13 cellular contexts compared by ENCODE assay signal in genomic region chr6:41502607-41503434, GRCh38. TPM values are rescaled to one million over a fixed set of nuclear protein-coding genes. Genes with fewer than 3 reads are reported as not detected.
DNase-seq lines count a peak whose midpoint lies in the region; ATAC-seq and FAIRE-seq lines count a peak whose summit lies in the region.
"Had no signal": no experiment of that assay in that cellular context is flagged by ENCODE, and none has a peak within 500 bp of the region (broad histone marks: within the 10 kb centered on the region; RNA-seq: fewer than 3 reads in every experiment).

No MANE protein-coding gene starts in this region.

- peak overlapping the region; percentile 7 for H3K9ac ChIP-seq in HUES6 (ENCODE audit: low read length)

- peak; percentile 22 for DNase-seq in astrocyte of the hippocampus (ENCODE audit: low read depth, low spot score)
- DNase-seq in kidney glomerular epithelial cell (lab: John Stamatoyannopoulos, UW): peak; percentile 11
- DNase-seq in stimulated activated naive CD8-positive, alpha-beta T cell treated with anti-CD3 and anti-CD28 coated beads, Interleukin-15, amount 100 ng/mL, for 72 hours: no peak
- no peak for DNase-seq in NCI-H748 (lab: John Stamatoyannopoulos, UW; ENCODE audit: unreplicated experiment)
- DNase-seq in G401 (ENCODE audit: low spot score): no peak
- DNase-seq in RCC 7860 (ENCODE audit: low spot score): no peak
- no peak for DNase-seq in cortex of kidney (lab: John Stamatoyannopoulos, UW)
- DNase-seq: activated CD4-positive, alpha-beta memory T cell treated with anti-CD3 and anti-CD28 coated beads for 36 hours; NCI-H2107; SHP77 had no signal

- peak overlapping the region; percentile 43 for H3K4me3 ChIP-seq in HUES6 (ENCODE audit: low read depth, low read length)

- peaks cover 27% of the 10 kb centered on the region for H3K4me1 Mint-ChIP-seq in stimulated activated naive CD8-positive, alpha-beta T cell treated with anti-CD3 and anti-CD28 coated beads, Interleukin-15, amount 100 ng/mL, for 72 hours

- H3K27me3 ChIP-seq in HUES6 (ENCODE audit: control insufficient read depth, insufficient read depth, low read length): peaks cover 92% of the 10 kb centered on the region

- no peak overlapping the region for H3K27ac ChIP-seq in HUES6 (ENCODE audit: low read depth, low read length)
- H3K27ac ChIP-seq: HL-60 had no signal

- no peak for FAIRE-seq in RCC 7860 (lab: Jason Lieb, UNC)

- peaks cover 27% of the 10 kb centered on the region for H3K4me1 ChIP-seq in HUES6 (ENCODE audit: control insufficient read depth, insufficient read depth, low read length)

- H3K4me3 Mint-ChIP-seq in stimulated activated naive CD8-positive, alpha-beta T cell treated with anti-CD3 and anti-CD28 coated beads, Interleukin-15, amount 100 ng/mL, for 72 hours: peak overlapping the region; percentile 38 to 62
- H3K4me3 Mint-ChIP-seq: activated CD4-positive, alpha-beta memory T cell treated with anti-CD3 and anti-CD28 coated beads for 36 hours had no signal

- ATAC-seq in stimulated activated naive CD8-positive, alpha-beta T cell treated with anti-CD3 and anti-CD28 coated beads, Interleukin-15, amount 100 ng/mL, for 72 hours: no peak
- ATAC-seq: esophagus mucosa had no signal

- no peaks in the 10 kb centered on the region for H3K9me3 Mint-ChIP-seq in stimulated activated naive CD8-positive, alpha-beta T cell treated with anti-CD3 and anti-CD28 coated beads, Interleukin-15, amount 100 ng/mL, for 72 hours
- H3K9me3 Mint-ChIP-seq: activated CD4-positive, alpha-beta memory T cell treated with anti-CD3 and anti-CD28 coated beads for 36 hours had no signal

- H3K27me3 Mint-ChIP-seq in stimulated activated naive CD8-positive, alpha-beta T cell treated with anti-CD3 and anti-CD28 coated beads, Interleukin-15, amount 100 ng/mL, for 72 hours: peaks cover 89% of the 10 kb centered on the region

- no peaks in the 10 kb centered on the region for H3K9me3 ChIP-seq in HUES6 (ENCODE audit: control insufficient read depth, insufficient read depth, low read depth, low read length)

- H3K27ac Mint-ChIP-seq in stimulated activated naive CD8-positive, alpha-beta T cell treated with anti-CD3 and anti-CD28 coated beads, Interleukin-15, amount 100 ng/mL, for 72 hours: no peak overlapping the region
- H3K27ac Mint-ChIP-seq: activated CD4-positive, alpha-beta memory T cell treated with anti-CD3 and anti-CD28 coated beads for 36 hours had no signal

- no peaks in the 10 kb centered on the region for H3K36me3 ChIP-seq in HUES6 (ENCODE audit: control insufficient read depth, insufficient read depth, low read length)

- in situ Hi-C loops in G401 (cut with HindIII; ENCODE audit: low sequenced_read_pairs): no loop called here

RNA-seq across cellular contexts. Expression of gene FOXP4, which starts 43.4 kb away (rescaled TPM):
- 2.3 and 2.6 TPM in 2 replicates for total RNA-seq in G401 (2014; rRNA removed; shearing (Covaris generic))

Comparison
In these comparisons a context has a peak if more than half of its experiments do, and no peak if none do; other contexts are left out.
1. DNase-seq: peak in astrocyte of the hippocampus (single experiment) and kidney glomerular epithelial cell (single experiment); none in stimulated activated naive CD8-positive, alpha-beta T cell treated with anti-CD3 and anti-CD28 coated beads, Interleukin-15, amount 100 ng/mL, for 72 hours (0 of 2), NCI-H748 (single experiment), G401 (single experiment), RCC 7860 (single experiment) and cortex of kidney (single experiment).